1 cellular context compared by ENCODE assay signal in the genomic region with DNA sequence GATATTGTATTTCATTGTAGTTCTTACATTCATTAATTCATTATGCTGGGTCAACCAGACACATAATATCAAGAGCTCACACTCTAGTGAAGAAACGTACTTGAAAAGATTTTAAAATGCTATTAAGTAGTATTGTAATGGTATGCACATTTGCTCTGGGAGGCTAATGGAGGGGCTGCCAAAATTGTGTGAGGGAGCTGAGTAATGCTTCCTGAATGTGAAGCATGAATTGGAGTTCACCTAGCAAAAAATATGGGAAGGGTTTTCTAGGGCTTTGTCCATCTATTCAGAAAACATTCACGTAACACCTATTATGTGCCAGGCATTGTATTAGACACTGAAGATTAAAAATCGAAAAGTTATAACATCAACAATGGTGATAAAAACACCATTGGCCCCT.
TF ChIP-seq lines count a peak whose summit lies in the region.

No MANE protein-coding gene starts in this region.

TF ChIP-seq in SK-N-SH, 30 proteins besides CTCF, POLR2A, EP300 and RAD21 (continued from another document):
- TF ChIP-seq, protein P1, sequence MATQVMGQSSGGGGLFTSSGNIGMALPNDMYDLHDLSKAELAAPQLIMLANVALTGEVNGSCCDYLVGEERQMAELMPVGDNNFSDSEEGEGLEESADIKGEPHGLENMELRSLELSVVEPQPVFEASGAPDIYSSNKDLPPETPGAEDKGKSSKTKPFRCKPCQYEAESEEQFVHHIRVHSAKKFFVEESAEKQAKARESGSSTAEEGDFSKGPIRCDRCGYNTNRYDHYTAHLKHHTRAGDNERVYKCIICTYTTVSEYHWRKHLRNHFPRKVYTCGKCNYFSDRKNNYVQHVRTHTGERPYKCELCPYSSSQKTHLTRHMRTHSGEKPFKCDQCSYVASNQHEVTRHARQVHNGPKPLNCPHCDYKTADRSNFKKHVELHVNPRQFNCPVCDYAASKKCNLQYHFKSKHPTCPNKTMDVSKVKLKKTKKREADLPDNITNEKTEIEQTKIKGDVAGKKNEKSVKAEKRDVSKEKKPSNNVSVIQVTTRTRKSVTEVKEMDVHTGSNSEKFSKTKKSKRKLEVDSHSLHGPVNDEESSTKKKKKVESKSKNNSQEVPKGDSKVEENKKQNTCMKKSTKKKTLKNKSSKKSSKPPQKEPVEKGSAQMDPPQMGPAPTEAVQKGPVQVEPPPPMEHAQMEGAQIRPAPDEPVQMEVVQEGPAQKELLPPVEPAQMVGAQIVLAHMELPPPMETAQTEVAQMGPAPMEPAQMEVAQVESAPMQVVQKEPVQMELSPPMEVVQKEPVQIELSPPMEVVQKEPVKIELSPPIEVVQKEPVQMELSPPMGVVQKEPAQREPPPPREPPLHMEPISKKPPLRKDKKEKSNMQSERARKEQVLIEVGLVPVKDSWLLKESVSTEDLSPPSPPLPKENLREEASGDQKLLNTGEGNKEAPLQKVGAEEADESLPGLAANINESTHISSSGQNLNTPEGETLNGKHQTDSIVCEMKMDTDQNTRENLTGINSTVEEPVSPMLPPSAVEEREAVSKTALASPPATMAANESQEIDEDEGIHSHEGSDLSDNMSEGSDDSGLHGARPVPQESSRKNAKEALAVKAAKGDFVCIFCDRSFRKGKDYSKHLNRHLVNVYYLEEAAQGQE (IDR thresholded peaks at IDR 0.05; ENCODE audit: low read depth, low read length) = no peak
- TF ChIP-seq NRF1 (IDR thresholded peaks at IDR 0.05; ENCODE audit: low read depth, low read length) (no peak), CHD2 (IDR thresholded peaks at IDR 0.05; ENCODE audit: low read length, partially characterized antibody) (no peak), POLR2AphosphoS5 (IDR thresholded peaks at IDR 0.05; ENCODE audit: low read depth, low read length) (no peak), ELF1 (IDR thresholded peaks at IDR 0.05) (no peak)
- TF ChIP-seq, protein P2, sequence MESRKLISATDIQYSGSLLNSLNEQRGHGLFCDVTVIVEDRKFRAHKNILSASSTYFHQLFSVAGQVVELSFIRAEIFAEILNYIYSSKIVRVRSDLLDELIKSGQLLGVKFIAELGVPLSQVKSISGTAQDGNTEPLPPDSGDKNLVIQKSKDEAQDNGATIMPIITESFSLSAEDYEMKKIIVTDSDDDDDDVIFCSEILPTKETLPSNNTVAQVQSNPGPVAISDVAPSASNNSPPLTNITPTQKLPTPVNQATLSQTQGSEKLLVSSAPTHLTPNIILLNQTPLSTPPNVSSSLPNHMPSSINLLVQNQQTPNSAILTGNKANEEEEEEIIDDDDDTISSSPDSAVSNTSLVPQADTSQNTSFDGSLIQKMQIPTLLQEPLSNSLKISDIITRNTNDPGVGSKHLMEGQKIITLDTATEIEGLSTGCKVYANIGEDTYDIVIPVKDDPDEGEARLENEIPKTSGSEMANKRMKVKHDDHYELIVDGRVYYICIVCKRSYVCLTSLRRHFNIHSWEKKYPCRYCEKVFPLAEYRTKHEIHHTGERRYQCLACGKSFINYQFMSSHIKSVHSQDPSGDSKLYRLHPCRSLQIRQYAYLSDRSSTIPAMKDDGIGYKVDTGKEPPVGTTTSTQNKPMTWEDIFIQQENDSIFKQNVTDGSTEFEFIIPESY (IDR thresholded peaks at IDR 0.05; ENCODE audit: borderline replicate concordance, low read depth) = no peak
- TF ChIP-seq, protein P3, sequence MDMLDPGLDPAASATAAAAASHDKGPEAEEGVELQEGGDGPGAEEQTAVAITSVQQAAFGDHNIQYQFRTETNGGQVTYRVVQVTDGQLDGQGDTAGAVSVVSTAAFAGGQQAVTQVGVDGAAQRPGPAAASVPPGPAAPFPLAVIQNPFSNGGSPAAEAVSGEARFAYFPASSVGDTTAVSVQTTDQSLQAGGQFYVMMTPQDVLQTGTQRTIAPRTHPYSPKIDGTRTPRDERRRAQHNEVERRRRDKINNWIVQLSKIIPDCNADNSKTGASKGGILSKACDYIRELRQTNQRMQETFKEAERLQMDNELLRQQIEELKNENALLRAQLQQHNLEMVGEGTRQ (IDR thresholded peaks at IDR 0.05; ENCODE audit: borderline replicate concordance, low read depth, low read length) = no peak
